In genomic region chr4:143339497-143339896, GRCh38 we compare ENCODE assay signal across 27 cellular contexts. TPM values are rescaled to one million over a fixed set of nuclear protein-coding genes. Genes with fewer than 3 reads are reported as not detected.
DNase-seq lines count a peak whose midpoint lies in the region; ATAC-seq and TF ChIP-seq lines count a peak whose summit lies in the region.
"Had no signal": no experiment of that assay in that cellular context is flagged by ENCODE, and none has a peak within 500 bp of the region (broad histone marks: within the 10 kb centered on the region; RNA-seq: fewer than 3 reads in every experiment).

No MANE protein-coding gene starts in this region.

- intact Hi-C loops in heart left ventricle (cut with DNase I) = loop anchor here (5.0 to 10.0 kb wide), 19 partner anchors 38 to 175 kb away; partner anchors contain the start of gene SMARCA5 (in 1 of the 10)
- intact Hi-C loops in left ventricle myocardium superior (cut with micrococcal nuclease) = loop anchor here (10.0 kb wide), 1 partner anchor 125 kb away; no protein-coding TSS in a partner anchor

- H3K4me1 Mint-ChIP-seq in chondrocyte (ENCODE audit: low read depth) (peaks cover 54% of the 10 kb centered on the region), nephron (peaks cover 49% of the 10 kb centered on the region)

- no peaks in the 10 kb centered on the region for H3K36me3 ChIP-seq in heart left ventricle
- H3K36me3 ChIP-seq in tibial nerve = no peaks in the 10 kb centered on the region
- H3K36me3 ChIP-seq: SJSA1 had no signal

- TF ChIP-seq POLR2A in heart left ventricle (IDR thresholded peaks at IDR 0.05) (no peak), tibial nerve (IDR thresholded peaks at IDR 0.05) (no peak)

- H3K27ac Mint-ChIP-seq in chondrocyte (ENCODE audit: unreplicated experiment) = no peak overlapping the region
- peak overlapping the region in 2 of 3 experiments; percentile 1 to 3 for H3K27ac Mint-ChIP-seq in nephron
- H3K27ac Mint-ChIP-seq: activated naive CD8-positive, alpha-beta T cell treated with anti-CD3 and anti-CD28 coated beads for 36 hours; activated T-helper 2 cell treated with anti-CD3 and anti-CD28 coated beads, Interferon-gamma antibody, Interleukin-2, Interleukin-4, amounts not matched to agents 10 μg/mL and 5 μg/mL and 100 μg/mL, durations not matched to agents 14 hours and 24 hours and 36 hours; B cell; stimulated activated effector memory CD8-positive, alpha-beta T cell treated with anti-CD3 and anti-CD28 coated beads, Interleukin-12 subunit alpha, Interleukin-12 subunit beta, amount 100 ng/mL, for 72 hours had no signal

- H3K4me3 ChIP-seq in heart left ventricle = peak overlapping the region in 6 of 12 donors; percentile 95 to 99 (median 97)
- peak overlapping the region in 3 of 4 donors; percentile 5 to 91 (median 77) for H3K4me3 ChIP-seq in tibial nerve
- H3K4me3 ChIP-seq: PC-9, SJSA1, skin epidermis had no signal

- TF ChIP-seq CTCF in heart left ventricle (IDR thresholded peaks at IDR 0.05) (no peak), chondrocyte (IDR thresholded peaks at IDR 0.05) (no peak), nephron (IDR thresholded peaks at IDR 0.05; ENCODE audit: unreplicated experiment in 3 of 3) (no peak), tibial nerve (IDR thresholded peaks at IDR 0.05) (no peak)

- H3K4me1 ChIP-seq in heart left ventricle (peaks cover 0 to 71% (median 46%) of the 10 kb centered on the region in 12 donors), tibial nerve (peaks cover 0 to 53% (median 20%) of the 10 kb centered on the region in 4 donors)

- H3K4me3 Mint-ChIP-seq in chondrocyte (ENCODE audit: unreplicated experiment) (peak overlapping the region; percentile 11), nephron (peak overlapping the region in 1 of 3 experiments; percentile 100)
- H3K4me3 Mint-ChIP-seq: activated naive CD8-positive, alpha-beta T cell treated with anti-CD3 and anti-CD28 coated beads for 36 hours; B cell; stimulated activated effector memory CD8-positive, alpha-beta T cell treated with anti-CD3 and anti-CD28 coated beads, Interleukin-12 subunit alpha, Interleukin-12 subunit beta, amount 100 ng/mL, for 72 hours had no signal

- 37 to 66% (median 48%) methylated on average over 2 of the region's 2 CpGs for WGBS in heart left ventricle, 4 donors
- 29 to 31% methylated on average over 2 of the region's 2 CpGs for WGBS in tibial nerve, 2 donors

- DNase-seq in heart left ventricle = no peak
- no peak for DNase-seq in left ventricle myocardium superior
- no peak for DNase-seq in chondrocyte (ENCODE audit: low spot score)
- no peak for DNase-seq in tibial nerve (ENCODE audit: low spot score in 2 of 2)
- DNase-seq in activated CD8-positive, alpha-beta memory T cell treated with anti-CD3 and anti-CD28 coated beads for 24 hours = no peak
- DNase-seq: 8988T; activated CD4-positive, alpha-beta T cell treated with anti-CD3 and anti-CD28 coated beads, Interleukin-2, amount 50 U/mL, for 4 hours; activated CD8-positive, alpha-beta memory T cell treated with anti-CD3 and anti-CD28 coated beads, Interleukin-2, amount 50 U/mL, for 48 hours; activated naive CD8-positive, alpha-beta T cell treated with anti-CD3 and anti-CD28 coated beads for 36 hours; COR-L47; DND-41; Karpas-422; NCI-H1092 treated with DMSO at 0.1 percent for 48 hours; NCI-H2029 treated with DMSO at 0.1 percent for 48 hours; NCI-H345; PC-9; stimulated activated CD4-positive, alpha-beta T cell treated with anti-CD3 and anti-CD28 coated beads, Interleukin-1b, Interleukin-23, amount 100 ng/mL, for 48 hours; T-helper 2 cell had no signal

- no peaks in the 10 kb centered on the region for H3K27me3 Mint-ChIP-seq in chondrocyte (ENCODE audit: low read depth)
- peaks cover 4% of the 10 kb centered on the region for H3K27me3 Mint-ChIP-seq in nephron (ENCODE audit: low read depth)

- no peak for TF ChIP-seq EP300 in tibial nerve (IDR thresholded peaks at IDR 0.05)

- H3K9me3 ChIP-seq in heart left ventricle (no peaks in the 10 kb centered on the region), tibial nerve (no peaks in the 10 kb centered on the region)
- H3K9me3 ChIP-seq: SJSA1 had no signal

- H3K9me3 Mint-ChIP-seq in chondrocyte (ENCODE audit: low read depth) (no peaks in the 10 kb centered on the region), nephron (no peaks in the 10 kb centered on the region)
- H3K9me3 Mint-ChIP-seq: activated naive CD8-positive, alpha-beta T cell treated with anti-CD3 and anti-CD28 coated beads for 36 hours; activated T-helper 2 cell treated with anti-CD3 and anti-CD28 coated beads, Interferon-gamma antibody, Interleukin-2, Interleukin-4, amounts not matched to agents 10 μg/mL and 5 μg/mL and 100 μg/mL, durations not matched to agents 14 hours and 24 hours and 36 hours; stimulated activated effector memory CD8-positive, alpha-beta T cell treated with anti-CD3 and anti-CD28 coated beads, Interleukin-12 subunit alpha, Interleukin-12 subunit beta, amount 100 ng/mL, for 72 hours had no signal

- H3K36me3 Mint-ChIP-seq in chondrocyte (ENCODE audit: low read depth) (no peaks in the 10 kb centered on the region), nephron (ENCODE audit: low read depth) (no peaks in the 10 kb centered on the region)
- H3K36me3 Mint-ChIP-seq: activated naive CD8-positive, alpha-beta T cell treated with anti-CD3 and anti-CD28 coated beads for 36 hours had no signal

- H3K27me3 ChIP-seq in heart left ventricle = no peaks in the 10 kb centered on the region
- no peaks in the 10 kb centered on the region for H3K27me3 ChIP-seq in tibial nerve
- H3K27me3 ChIP-seq: SJSA1 had no signal

- peak overlapping the region in 9 of 12 donors; percentile 11 to 99 (median 95) for H3K27ac ChIP-seq in heart left ventricle
- peak overlapping the region in 2 of 4 donors; percentile 92 to 95 for H3K27ac ChIP-seq in tibial nerve
- H3K27ac ChIP-seq: PC-9, SJSA1, skin epidermis had no signal

- ATAC-seq in heart left ventricle (no peak), left ventricle myocardium superior (no peak), HG03378 (IDR thresholded peaks at IDR 0.05; ENCODE audit: unreplicated experiment) (no peak), GM21717 (IDR thresholded peaks at IDR 0.05; ENCODE audit: unreplicated experiment) (no peak)
- ATAC-seq: left lobe of liver; stimulated activated effector memory CD8-positive, alpha-beta T cell treated with anti-CD3 and anti-CD28 coated beads, Interleukin-12 subunit alpha, Interleukin-12 subunit beta, amount 100 ng/mL, for 72 hours had no signal

RNA-seq across cellular contexts. Expression of gene GAB1, which starts 2.8 kb away (rescaled TPM):
- total RNA-seq in heart left ventricle = 100 to 1,000 TPM in 3 of 9 donors, 10 to 100 TPM in 6; 49.4 to 130 (median 80.6) TPM
- polyA plus RNA-seq in heart left ventricle = 10 to 100 TPM; 15.3 to 25.2 TPM
- 90.7 TPM for total RNA-seq in left ventricle myocardium superior
- total RNA-seq in chondrocyte = 30.1 to 52.2 TPM (median 33.2 TPM) in 3 replicates
- 100 to 1,000 TPM in 1 of 4 donors, 10 to 100 TPM in 3; 50.7 to 123 (median 81.4) TPM for total RNA-seq in tibial nerve
